ENCODE assay signal across 13 cellular contexts in the genomic region with DNA sequence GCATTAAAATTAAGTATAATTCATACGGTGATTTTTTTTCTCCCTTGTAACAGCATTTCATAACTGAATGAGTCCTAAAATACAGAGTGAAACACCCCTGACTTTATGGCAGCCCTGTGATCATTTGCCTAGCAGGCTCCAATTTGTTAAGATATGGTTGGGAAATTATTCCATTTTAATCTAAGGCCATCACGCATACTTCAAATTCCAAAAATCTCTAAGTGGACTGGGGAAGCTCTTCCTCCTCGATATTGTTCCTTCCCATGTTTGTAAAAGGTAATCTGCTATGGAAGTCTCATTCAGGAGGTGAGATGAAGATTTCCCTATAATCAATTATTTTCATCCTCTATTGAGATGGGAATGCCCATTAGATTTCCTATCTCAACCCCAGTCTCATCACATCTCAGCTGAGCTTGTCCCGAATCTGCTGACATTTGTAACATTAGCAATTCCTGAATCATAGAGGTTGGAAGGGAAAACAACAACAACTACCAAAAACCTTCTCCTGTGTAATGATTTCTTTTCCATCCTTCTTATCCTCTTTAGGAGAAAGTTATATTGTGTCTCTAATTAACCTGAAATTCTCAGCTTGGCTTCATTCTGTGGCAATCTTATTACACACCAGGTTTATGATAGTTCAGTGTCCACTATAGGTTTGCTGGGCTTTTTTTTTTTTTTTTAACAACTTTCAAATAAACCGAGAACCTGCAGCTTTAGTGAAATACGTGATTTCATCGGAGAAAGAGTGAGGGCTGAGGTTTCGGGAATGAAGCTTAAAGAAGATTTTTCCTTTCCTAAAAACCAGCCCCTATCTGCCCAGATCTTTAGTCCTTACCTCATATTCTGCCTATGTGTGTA. TPM values are rescaled to one million over a fixed set of nuclear protein-coding genes. Genes with fewer than 3 reads are reported as not detected.
DNase-seq lines count a peak whose midpoint lies in the region; ATAC-seq and TF ChIP-seq lines count a peak whose summit lies in the region.
"Had no signal": no experiment of that assay in that cellular context is flagged by ENCODE, and none has a peak within 500 bp of the region (broad histone marks: within the 10 kb centered on the region; RNA-seq: fewer than 3 reads in every experiment).

No MANE protein-coding gene starts in this region.

- H3K79me2 ChIP-seq in PC-9 (ENCODE audit: low read depth) = peaks cover 64% of the 10 kb centered on the region

- no peak overlapping the region for H3K27ac ChIP-seq in AG04450 (ENCODE audit: low read depth, low read length)
- H3K27ac ChIP-seq in PC-9 = peak overlapping the region; percentile 91
- H3K27ac ChIP-seq in psoas muscle = peak overlapping the region; percentile 77
- H3K27ac ChIP-seq: VCaP had no signal

- H3K36me3 ChIP-seq in PC-9 (ENCODE audit: low read depth) (no peaks in the 10 kb centered on the region), psoas muscle (ENCODE audit: insufficient read depth in 1 of 2, low read depth in 1 of 2) (no peaks in the 10 kb centered on the region)

- no peaks in the 10 kb centered on the region for H4K20me1 ChIP-seq in PC-9 (ENCODE audit: insufficient read depth)

- H3K9me2 ChIP-seq in PC-9 (ENCODE audit: insufficient read depth) = no peaks in the 10 kb centered on the region

- no peak for ATAC-seq in psoas muscle
- no peak for ATAC-seq in HG03097 (IDR thresholded peaks at IDR 0.05; ENCODE audit: low FRiP score, unreplicated experiment)
- ATAC-seq in HG03354 (IDR thresholded peaks at IDR 0.05; ENCODE audit: poor library complexity, severe bottlenecking, unreplicated experiment) = no peak

- BruUV-seq in PC-9 (replicated peaks; lab: Mats Ljungman, UMichigan) = no TSS peak

- 75 to 77% (median 76%) methylated on average over 8 of the region's 8 CpGs for WGBS in psoas muscle, 3 donors

- no peak overlapping the region for H2AFZ ChIP-seq in PC-9

- H3K27me3 ChIP-seq in AG04450 (ENCODE audit: control insufficient read depth, insufficient read depth, low read length) = no peaks in the 10 kb centered on the region
- H3K27me3 ChIP-seq in PC-9 (ENCODE audit: insufficient read depth, low read depth) = no peaks in the 10 kb centered on the region
- H3K27me3 ChIP-seq in psoas muscle (ENCODE audit: insufficient read depth in 3 of 3, low read length in 2 of 3) = peaks cover 0 to 36% (median 3%) of the 10 kb centered on the region in 3 donors

- intact Hi-C loops in PC-9 (cut with micrococcal nuclease; ENCODE audit: unreplicated experiment) = loop anchor here (5.0 to 10.0 kb wide), 4 partner anchors 211 to 766 kb away; no protein-coding TSS in a partner anchor
- intact Hi-C loops in psoas muscle (cut with DNase I) = loop anchor here (10.0 kb wide), 3 partner anchors 274 to 1426 kb away; no protein-coding TSS in a partner anchor

- H3K9me3 ChIP-seq in AG04450 (ENCODE audit: control insufficient read depth, insufficient read depth, low read length) = peaks cover 3% of the 10 kb centered on the region; the same call in 1 of the 2 replicates
- H3K9me3 ChIP-seq in PC-9 (ENCODE audit: insufficient read depth, low read depth) = no peaks in the 10 kb centered on the region
- H3K9me3 ChIP-seq in psoas muscle = no peaks in the 10 kb centered on the region

- CTCF ChIA-PET in AG04450 (lab: Charles Lee) = interaction anchor here (0.5 to 3.7 kb wide), 53 partner anchors 8 to 1657 kb away, joined by 3 to 36 read pairs (median 5); no protein-coding TSS in a partner anchor
- CTCF ChIA-PET in PC-9 (lab: Charles Lee) = interaction anchor here (0.6 to 1.2 kb wide), 5 partner anchors 60 to 1076 kb away, joined by 3 to 16 read pairs (median 4); no protein-coding TSS in a partner anchor

- TF ChIP-seq CTCF in AG04450 (IDR thresholded peaks at IDR 0.05; ENCODE audit: low read depth, low read length) (no peak), PC-9 (conservative IDR thresholded peaks at IDR 0.05) (no peak), fibroblast of villous mesenchyme (IDR thresholded peaks at IDR 0.05; ENCODE audit: insufficient read depth, low read depth, low read length) (no peak), psoas muscle (IDR thresholded peaks at IDR 0.05) (no peak)

- peak overlapping the region; percentile 86 for H3K4me2 ChIP-seq in PC-9

- H3F3A ChIP-seq in PC-9 (ENCODE audit: insufficient read depth, low read depth) = peaks cover 46% of the 10 kb centered on the region

- H3K4me3 ChIP-seq in AG04450 (ENCODE audit: low read depth, low read length) (peak overlapping the region; percentile 85), PC-9 (peak overlapping the region; percentile 73), fibroblast of villous mesenchyme (ENCODE audit: low read depth, low read length) (peak overlapping the region; percentile 94), psoas muscle (peak overlapping the region; percentile 92)

- POLR2A ChIA-PET in AG04450 (lab: Yijun Ruan, JAX) (interaction anchor here (1.5 to 3.4 kb wide), 4 partner anchors 8 to 1042 kb away, joined by 5 to 38 read pairs (median 10); no protein-coding TSS in a partner anchor), PC-9 (lab: Charles Lee; ENCODE audit: unreplicated experiment) (interaction anchor here (0.6 to 2.0 kb wide), 5 partner anchors 15 to 456 kb away, joined by 3 to 46 read pairs (median 5); no protein-coding TSS in a partner anchor)

- DNase-seq in AG04450 (ENCODE audit: low read depth, low spot score) (no peak), PC-9 (peak in 1 of 2 experiments; percentile 47), fibroblast of villous mesenchyme (ENCODE audit: low read depth) (peak; percentile 55), psoas muscle (no peak), occipital lobe (lab: John Stamatoyannopoulos, UW) (no peak)
- DNase-seq in stimulated activated CD4-positive, alpha-beta T cell treated with anti-CD3 and anti-CD28 coated beads, Interleukin-4, amount 100 ng/mL, for 24 hours = no peak
- DNase-seq: activated effector memory CD4-positive, alpha-beta T cell treated with Interleukin-2 at 50 U/mL for 16 hours; COR-L47; NCI-H1694 treated with DMSO at 0.1 percent for 48 hours; OCI-M1 had no signal

- peaks cover 40% of the 10 kb centered on the region for H3K4me1 ChIP-seq in PC-9 (replicated peaks; ENCODE audit: insufficient read depth)
- peaks cover 4% of the 10 kb centered on the region for H3K4me1 ChIP-seq in psoas muscle

RNA-seq across cellular contexts. Expression of a gene that starts 2.2 kb away (rescaled TPM):
- polyA plus RNA-seq in AG04450 (2011; rRNA removed) (63.1 and 66.9 TPM in 2 replicates), psoas muscle (10 to 100 TPM; 10.3 to 20.1 (median 11.3) TPM)
- 36.8 and 72.5 TPM in 2 replicates for polyA minus RNA-seq in AG04450 (2011; rRNA and poly(A)+ RNA removed)
- total RNA-seq in PC-9 (2021) (48.4 and 72.1 TPM in 2 replicates), fibroblast of villous mesenchyme (73.1 and 96.3 TPM in 2 replicates), psoas muscle (10 to 100 TPM; 14.5 to 17.1 (median 15.7) TPM), occipital lobe (4.1 TPM)
